In the genomic region with DNA sequence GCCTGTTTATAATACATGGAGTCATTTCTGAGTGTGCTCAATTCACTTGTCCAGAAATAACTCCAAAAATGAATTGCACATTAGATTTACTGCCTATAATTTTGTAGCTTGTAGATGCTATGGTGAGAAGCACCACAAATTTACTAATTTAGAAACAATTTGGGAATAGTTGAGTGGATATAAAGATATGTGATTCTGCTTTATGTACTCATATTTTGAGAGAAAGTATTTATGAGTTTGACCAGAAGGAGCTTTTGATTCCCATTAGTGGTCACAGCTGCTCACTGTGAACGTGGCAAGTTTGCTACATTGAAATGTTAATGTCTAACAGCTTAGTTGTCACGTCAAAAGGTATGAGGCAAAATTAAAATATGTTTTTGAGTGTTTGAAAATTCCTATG, we compare ENCODE assay signal across 21 cellular contexts.
"Had no signal": no experiment of that assay in that cellular context is flagged by ENCODE, and none has a peak within 500 bp of the region (broad histone marks: within the 10 kb centered on the region; RNA-seq: fewer than 3 reads in every experiment).

No MANE protein-coding gene starts in this region.

- H3K4me3 ChIP-seq: esophagus muscularis mucosa, hepatocyte, left ventricle myocardium inferior, lower lobe of right lung, pancreas, testis, tibial nerve had no signal

- H3K27ac ChIP-seq: epithelial cell of prostate, esophagus muscularis mucosa, hepatocyte, left ventricle myocardium inferior, lower lobe of right lung, pancreas, testis, tibial nerve had no signal

- DNase-seq: cortex of kidney; effector memory CD4-positive, alpha-beta T cell; foreskin melanocyte; head of caudate nucleus; kidney; left cardiac atrium; left ventricle myocardium inferior; lower lobe of right lung; mesenchymal stem cell; midbrain; naive B cell; occipital lobe; pancreas; right cardiac atrium; stimulated activated CD4-positive, alpha-beta T cell treated with anti-CD3 and anti-CD28 coated beads, Interleukin-4, amount 100 ng/mL, for 1 hour; testis had no signal

- H3K9me3 ChIP-seq: esophagus muscularis mucosa, lower lobe of right lung, pancreas, testis had no signal

- H3K36me3 ChIP-seq: esophagus muscularis mucosa, left ventricle myocardium inferior, lower lobe of right lung, pancreas, tibial nerve had no signal

- H3K27me3 ChIP-seq: esophagus muscularis mucosa, hepatocyte, pancreas, testis, tibial nerve had no signal

- H3K4me1 ChIP-seq: left ventricle myocardium inferior, lower lobe of right lung, pancreas, testis had no signal

- ATAC-seq: left cardiac atrium; lower lobe of right lung; pancreas; right cardiac atrium; stimulated activated memory B cell treated with anti-CD40 and anti-IgM and Interleukin-4, amounts not matched to agents 10 μg/mL and 1 μg/mL and 100 μg/mL, for 72 hours had no signal
